ENCODE assay signal across 10 cellular contexts in the genomic region with DNA sequence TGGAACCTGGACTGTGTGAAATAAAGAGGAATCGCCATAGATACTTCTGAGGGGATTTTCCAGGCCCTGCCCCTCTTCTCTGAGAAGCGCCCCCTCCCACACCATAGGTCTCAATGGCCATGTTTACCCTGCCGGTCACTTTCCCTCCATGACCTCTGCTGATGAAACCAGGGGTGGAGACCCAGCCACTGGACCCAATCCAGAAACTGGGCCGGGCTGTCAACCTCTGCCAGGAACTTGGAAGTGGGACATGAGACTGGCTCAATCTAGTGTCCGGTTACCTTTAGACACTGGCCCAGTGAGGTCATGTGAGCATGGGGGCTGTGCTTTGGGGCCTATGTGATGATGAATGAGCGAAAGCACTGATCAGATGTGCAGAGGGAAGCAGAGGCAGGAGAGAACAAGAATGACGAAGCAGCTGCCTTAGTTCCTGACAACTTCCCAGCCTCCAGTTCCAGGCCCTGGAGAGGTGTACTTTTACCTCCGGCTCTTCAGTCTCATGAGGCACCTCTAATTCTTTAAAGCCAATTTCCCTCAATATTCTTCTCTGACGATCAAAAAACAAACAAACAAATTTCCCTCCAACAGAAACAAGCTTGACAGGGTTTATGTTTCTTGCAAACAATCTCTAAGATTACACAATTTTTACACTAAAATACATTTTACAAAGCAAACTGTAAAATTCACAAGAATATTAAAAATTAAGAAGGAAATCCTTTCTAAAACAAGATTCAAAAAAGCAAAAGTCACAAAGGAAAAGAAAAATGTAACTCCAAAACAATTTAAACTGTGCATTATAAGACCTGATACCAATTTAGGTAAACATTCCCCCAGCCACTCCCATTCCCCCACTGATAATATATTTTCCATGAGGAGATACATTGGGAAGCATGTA. TPM values are rescaled to one million over a fixed set of nuclear protein-coding genes. Genes with fewer than 3 reads are reported as not detected.
A peak's percentile ranks its signal among the peaks of the same experiment; 100 is the strongest.
DNase-seq lines count a peak whose midpoint lies in the region; ATAC-seq and TF ChIP-seq lines count a peak whose summit lies in the region.
"Had no signal": no experiment of that assay in that cellular context is flagged by ENCODE, and none has a peak within 500 bp of the region (broad histone marks: within the 10 kb centered on the region; RNA-seq: fewer than 3 reads in every experiment).

No MANE protein-coding gene starts in this region.

- no peak overlapping the region for H3K4me3 ChIP-seq in ovary

- H3K36me3 ChIP-seq in ovary: no peaks in the 10 kb centered on the region

- no peak overlapping the region for H3K27ac Mint-ChIP-seq in T-helper 17 cell
- H3K27ac Mint-ChIP-seq: activated naive CD4-positive, alpha-beta T cell treated with anti-CD3 and anti-CD28 coated beads, Interleukin-2, amount 50 U/mL, for 24 hours had no signal

- no peaks in the 10 kb centered on the region for H3K27me3 ChIP-seq in ovary

- TF ChIP-seq CTCF in RWPE1 (conservative IDR thresholded peaks at IDR 0.05; ENCODE audit: low read depth): no peak
- no peak for TF ChIP-seq CTCF in ovary (IDR thresholded peaks at IDR 0.05)

- peak overlapping the region; percentile 38 for H3K27ac ChIP-seq in RWPE1
- no peak overlapping the region for H3K27ac ChIP-seq in ovary

- peaks cover 36% of the 10 kb centered on the region for H3K27me3 Mint-ChIP-seq in T-helper 17 cell

- H3K9me3 ChIP-seq in ovary (no peaks in the 10 kb centered on the region), T-helper 17 cell (ENCODE audit: control insufficient read depth, low read length, poor library complexity, severe bottlenecking) (no peaks in the 10 kb centered on the region)

- TF ChIP-seq EP300 in ovary (IDR thresholded peaks at IDR 0.05): no peak

- no peak for TF ChIP-seq POLR2A in ovary (IDR thresholded peaks at IDR 0.05)
- no peak for TF ChIP-seq POLR2A in erythroblast (IDR thresholded peaks at IDR 0.05; ENCODE audit: low read length)

- peaks cover 8% of the 10 kb centered on the region for H3K4me1 ChIP-seq in ovary (ENCODE audit: insufficient read depth)

- no peak overlapping the region for H3K4me3 Mint-ChIP-seq in T-helper 17 cell
- H3K4me3 Mint-ChIP-seq: activated naive CD4-positive, alpha-beta T cell treated with anti-CD3 and anti-CD28 coated beads, Interleukin-2, amount 50 U/mL, for 24 hours had no signal

- 31 to 36% (median 35%) methylated on average over 9 of the region's 9 CpGs for WGBS in ovary, 3 donors

- POLR2A ChIA-PET in RWPE1 (lab: Yijun Ruan, JAX; ENCODE audit: low non-redundant PET): interaction anchor here (0.9 kb wide), 1 partner anchor 27 kb away, joined by 3 read pairs; no protein-coding TSS in a partner anchor

- intact Hi-C loops in ovary (cut with DNase I): no loop called here

- CTCF ChIA-PET in RWPE1 (lab: Yijun Ruan, JAX): interaction anchor here (0.6 to 1.2 kb wide), 4 partner anchors 18 to 158 kb away, joined by 3 to 6 read pairs (median 3); no protein-coding TSS in a partner anchor

- peaks cover 11% of the 10 kb centered on the region for H3K4me1 Mint-ChIP-seq in T-helper 17 cell

- peaks cover 6% of the 10 kb centered on the region for H3K36me3 Mint-ChIP-seq in T-helper 17 cell (ENCODE audit: low read depth)
- H3K36me3 Mint-ChIP-seq: activated naive CD4-positive, alpha-beta T cell treated with anti-CD3 and anti-CD28 coated beads, Interleukin-2, amount 50 U/mL, for 24 hours had no signal

- ATAC-seq in T-helper 17 cell: no peak
- no peak for ATAC-seq in GM21526 (IDR thresholded peaks at IDR 0.05; ENCODE audit: low FRiP score, unreplicated experiment)

- DNase-seq in Ammon's horn (ENCODE audit: low spot score) (peak; percentile 39), RWPE1 (ENCODE audit: low spot score) (peak; percentile 42), glomerular visceral epithelial cell (ENCODE audit: extremely low spot score) (peak; percentile 78), ovary (peak; percentile 63 to 77 (median 69)), LoVo (ENCODE audit: low spot score) (no peak), T-helper 17 cell (no peak), erythroblast (lab: John Stamatoyannopoulos, UW) (no peak)
- DNase-seq: SW 1271 had no signal

RNA-seq across cellular contexts. Expression of gene ASAP3, which starts 4.8 kb away (rescaled TPM):
- 100 to 1,000 TPM in 3 of 7 donors, 10 to 100 TPM in 4; 37.3 to 147 (median 98.7) TPM for total RNA-seq in ovary
- 10 to 100 TPM; 44.1 to 68.2 TPM for polyA plus RNA-seq in ovary
- total RNA-seq in T-helper 17 cell: 1 to 10 TPM; 1.5 to 6.4 TPM

RNA-seq across cellular contexts. Expression of gene E2F2, which starts 51.9 kb away (rescaled TPM):
- total RNA-seq in ovary: 1 to 10 TPM in 1 of 7 donors, under 1 TPM in 4, not detected in 2; under 0.01 to 1.1 (median 0.23) TPM
- polyA plus RNA-seq in ovary: under 1 TPM; 0.08 to 0.13 TPM
- 1 to 10 TPM; 5.4 TPM for total RNA-seq in T-helper 17 cell

RNA-seq across cellular contexts. Expression of gene TCEA3, which starts 54.6 kb away (rescaled TPM):
- total RNA-seq in ovary (100 to 1,000 TPM in 3 of 7 donors, 10 to 100 TPM in 4; 42.0 to 153 (median 79.7) TPM), T-helper 17 cell (10 to 100 TPM; 12.3 to 13.5 TPM)
- 10 to 100 TPM; 72.5 to 73.8 TPM for polyA plus RNA-seq in ovary

Comparison
In these comparisons a context has a peak if more than half of its experiments do, and no peak if none do; other contexts are left out.
1. DNase-seq: peak in Ammon's horn (single experiment), RWPE1 (single experiment), glomerular visceral epithelial cell (single experiment) and ovary (5 of 5); none in LoVo (single experiment), T-helper 17 cell (0 of 3) and erythroblast (0 of 2).
2. RNA of gene ASAP3, which starts 4.8 kb away (total RNA-seq): 37.3 to 147 TPM in ovary; 1.5 to 6.4 TPM in T-helper 17 cell; every median in the first group is over 4 times any median in the second.